24 cellular contexts compared by ENCODE assay signal in genomic region chr4:151564321-151564720, GRCh38.
DNase-seq lines count a peak whose midpoint lies in the region; ATAC-seq, FAIRE-seq and TF ChIP-seq lines count a peak whose summit lies in the region.
"Had no signal": no experiment of that assay in that cellular context is flagged by ENCODE, and none has a peak within 500 bp of the region (broad histone marks: within the 10 kb centered on the region; RNA-seq: fewer than 3 reads in every experiment).

No MANE protein-coding gene starts in this region.

- H3K4me2 ChIP-seq in SK-N-SH = no peak overlapping the region
- H3K4me2 ChIP-seq in hepatocyte = no peak overlapping the region
- H3K4me2 ChIP-seq in neuronal stem cell (ENCODE audit: insufficient read depth, low read length, poor library complexity, severe bottlenecking) = no peak overlapping the region

- intact Hi-C loops in pancreas (cut with DNase I) (no loop called here), lower lobe of right lung (cut with DNase I) (no loop called here)

- peaks cover 0 to 2% of the 10 kb centered on the region in 2 experiments; a peak in 1 of 4 replicates for H3K4me1 ChIP-seq in SK-N-SH (ENCODE audit: control insufficient read depth in 1 of 2, insufficient read depth in 2 of 2, low read depth in 1 of 2, low read length in 1 of 2)
- peaks cover 16% of the 10 kb centered on the region for H3K4me1 ChIP-seq in hepatocyte (ENCODE audit: insufficient read depth)
- peaks cover 17 to 41% (median 31%) of the 10 kb centered on the region in 3 donors for H3K4me1 ChIP-seq in pancreas
- no peaks in the 10 kb centered on the region for H3K4me1 ChIP-seq in neuronal stem cell (ENCODE audit: control insufficient read depth in 2 of 2, insufficient read depth in 1 of 2, low read depth in 1 of 2, low read length in 2 of 2)
- H3K4me1 ChIP-seq in lower lobe of right lung = no peaks in the 10 kb centered on the region
- H3K4me1 ChIP-seq: Caco-2 had no signal

- H4K8ac ChIP-seq in neuronal stem cell (ENCODE audit: low read depth, low read length) = no peak overlapping the region

- TF ChIP-seq CTCF in SK-N-SH (IDR thresholded peaks at IDR 0.05) (no peak), hepatocyte (IDR thresholded peaks at IDR 0.05; ENCODE audit: poor library complexity) (no peak), pancreas (IDR thresholded peaks at IDR 0.05) (no peak), type B pancreatic cell (conservative IDR thresholded peaks at IDR 0.05) (no peak), lower lobe of right lung (IDR thresholded peaks at IDR 0.05) (no peak)

- 96% methylated on average over 2 of the region's 2 CpGs for WGBS in SK-N-SH (ENCODE audit: low lambda C conversion rate)
- WGBS in hepatocyte (ENCODE audit: low lambda C conversion rate, missing lambda C conversion rate) = 69% methylated on average over 2 of the region's 2 CpGs
- WGBS in pancreas, 2 donors = 24 to 43% methylated on average over 2 of the region's 2 CpGs
- WGBS in neuronal stem cell (ENCODE audit: extremely low coverage in 2 of 2, insufficient read length in 2 of 2, insufficient replicate concordance in 1 of 2), 2 donors = no CpG with 5 or more reads among the region's 2 CpGs

- H3K18ac ChIP-seq in neuronal stem cell (ENCODE audit: low read length) = no peak overlapping the region

- H3K79me1 ChIP-seq in neuronal stem cell (ENCODE audit: low read depth, low read length) = no peaks in the 10 kb centered on the region

- FAIRE-seq in pancreas (lab: Jason Lieb, UNC) = peak; percentile 93
- FAIRE-seq: GM12892, GM19239 had no signal

- TF ChIP-seq EP300 in SK-N-SH (IDR thresholded peaks at IDR 0.05; ENCODE audit: borderline replicate concordance in 1 of 2, low read depth in 1 of 2, low read length in 1 of 2) = no peak

- H2AFZ ChIP-seq in SK-N-SH (ENCODE audit: low read depth) (no peak overlapping the region), hepatocyte (no peak overlapping the region), neuronal stem cell (ENCODE audit: low read length) (no peak overlapping the region)

- TF ChIP-seq RAD21 in SK-N-SH (IDR thresholded peaks at IDR 0.05; ENCODE audit: low read length) = no peak

- H3K9me2 ChIP-seq in SK-N-SH = no peaks in the 10 kb centered on the region
- no peaks in the 10 kb centered on the region for H3K9me2 ChIP-seq in hepatocyte (replicated peaks; ENCODE audit: insufficient read depth)

- H3K27me3 ChIP-seq in SK-N-SH (ENCODE audit: insufficient read depth) (no peaks in the 10 kb centered on the region), hepatocyte (no peaks in the 10 kb centered on the region), pancreas (no peaks in the 10 kb centered on the region), neuronal stem cell (ENCODE audit: control insufficient read depth in 3 of 3, insufficient read depth in 3 of 3, low read depth in 1 of 3, low read length in 3 of 3) (peaks cover 0 to 5% (median 0%) of the 10 kb centered on the region in 3 experiments), lower lobe of right lung (ENCODE audit: low read depth) (no peaks in the 10 kb centered on the region)

- no peak overlapping the region for H4K91ac ChIP-seq in neuronal stem cell (ENCODE audit: low read depth, low read length, poor library complexity)

- H3K27ac ChIP-seq in SK-N-SH (ENCODE audit: low read depth in 2 of 2, low read length in 1 of 2) (peak overlapping the region in 1 of 2 experiments; percentile 23; a peak in 1 of 4 replicates), hepatocyte (peak overlapping the region; percentile 21), pancreas (peak overlapping the region in 3 of 4 donors; percentile 22 to 43 (median 42)), neuronal stem cell (replicated peaks; ENCODE audit: low read length) (no peak overlapping the region), lower lobe of right lung (no peak overlapping the region)
- H3K27ac ChIP-seq: 22Rv1, RWPE1 had no signal

- H3K9me3 ChIP-seq in SK-N-SH (no peaks in the 10 kb centered on the region), hepatocyte (ENCODE audit: low read depth) (no peaks in the 10 kb centered on the region), pancreas (no peaks in the 10 kb centered on the region), neuronal stem cell (replicated peaks in 1 of 2; ENCODE audit: control insufficient read depth in 2 of 2, insufficient read depth in 1 of 2, low read depth in 1 of 2, low read length in 2 of 2) (no peaks in the 10 kb centered on the region), lower lobe of right lung (no peaks in the 10 kb centered on the region)
- H3K9me3 ChIP-seq: Caco-2 had no signal

- ATAC-seq in SK-N-SH treated with all-trans-retinoic acid at 6 μM for 48 hours = peak; percentile 54
- ATAC-seq in pancreas = peak; percentile 15 to 79 (median 60)
- no peak for ATAC-seq in lower lobe of right lung
- ATAC-seq: CD8-positive, alpha-beta T cell; HCT116 had no signal

- no peak overlapping the region for H3K14ac ChIP-seq in neuronal stem cell (ENCODE audit: low read length)

- peak overlapping the region; percentile 66 for H3K27ac Mint-ChIP-seq in type B pancreatic cell
- H3K27ac Mint-ChIP-seq: B cell; CD8-positive, alpha-beta T cell had no signal

- no peak overlapping the region for H2BK12ac ChIP-seq in neuronal stem cell (ENCODE audit: low read length)

- H3K9me3 Mint-ChIP-seq in type B pancreatic cell = no peaks in the 10 kb centered on the region
- H3K9me3 Mint-ChIP-seq: CD8-positive, alpha-beta T cell had no signal

- POLR2A ChIA-PET in SK-N-SH (lab: Yijun Ruan, JAX) = no interaction called here

- no peak overlapping the region for H2BK120ac ChIP-seq in neuronal stem cell (ENCODE audit: low read depth, low read length)

- H4K20me1 ChIP-seq in SK-N-SH (ENCODE audit: insufficient read depth) (no peaks in the 10 kb centered on the region), hepatocyte (ENCODE audit: insufficient read depth, poor library complexity, severe bottlenecking) (no peaks in the 10 kb centered on the region)

- no peaks in the 10 kb centered on the region for H3K79me2 ChIP-seq in SK-N-SH (ENCODE audit: insufficient read depth)
- no peaks in the 10 kb centered on the region for H3K79me2 ChIP-seq in hepatocyte

- H3K36me3 ChIP-seq in SK-N-SH (replicated peaks in 1 of 2; ENCODE audit: control insufficient read depth in 1 of 2, insufficient read depth in 2 of 2, low read length in 1 of 2) = no peaks in the 10 kb centered on the region
- no peaks in the 10 kb centered on the region for H3K36me3 ChIP-seq in hepatocyte (replicated peaks; ENCODE audit: insufficient read depth, low read depth)
- H3K36me3 ChIP-seq in pancreas = no peaks in the 10 kb centered on the region
- H3K36me3 ChIP-seq in neuronal stem cell (replicated peaks in 1 of 2; ENCODE audit: control insufficient read depth in 2 of 2, insufficient read depth in 2 of 2, low read length in 2 of 2) = no peaks in the 10 kb centered on the region
- H3K36me3 ChIP-seq in lower lobe of right lung = no peaks in the 10 kb centered on the region

- H3K23ac ChIP-seq in neuronal stem cell (ENCODE audit: low read depth, low read length, poor library complexity) = no peak overlapping the region

- no peak overlapping the region for H2BK5ac ChIP-seq in neuronal stem cell (ENCODE audit: low read length)

- no peaks in the 10 kb centered on the region for H3K27me3 Mint-ChIP-seq in type B pancreatic cell

- no peaks in the 10 kb centered on the region for H3F3A ChIP-seq in SK-N-SH (replicated peaks; ENCODE audit: insufficient read depth)

- CTCF ChIA-PET in SK-N-SH (lab: Yijun Ruan, JAX) = interaction anchor here (0.6 to 1.3 kb wide), 2 partner anchors 39 to 359 kb away, joined by 3 to 4 read pairs; no protein-coding TSS in a partner anchor

- H2AK5ac ChIP-seq in neuronal stem cell (ENCODE audit: low read depth, low read length) = no peak overlapping the region

- no peaks in the 10 kb centered on the region for H3K36me3 Mint-ChIP-seq in type B pancreatic cell
- H3K36me3 Mint-ChIP-seq: CD8-positive, alpha-beta T cell had no signal

- H3K4ac ChIP-seq in neuronal stem cell (ENCODE audit: low read length) = no peak overlapping the region

- DNase-seq in SK-N-SH = no peak
- DNase-seq in hepatocyte (ENCODE audit: low spot score) = peak; percentile 13
- DNase-seq in pancreas = peak in 1 of 6 donors; percentile 30
- DNase-seq in type B pancreatic cell (ENCODE audit: extremely low spot score, unreplicated experiment) = no peak
- no peak for DNase-seq in neuronal stem cell (ENCODE audit: low spot score)
- no peak for DNase-seq in NCI-H345 (lab: John Stamatoyannopoulos, UW)
- DNase-seq in lower lobe of right lung = no peak
- DNase-seq: Caco-2; CD8-positive, alpha-beta T cell; DMS 273 treated with DMSO at 0.1 percent for 48 hours; DMS79; Karpas-422; MV-4-11; NCI-H1105; NCI-H2029; NCI-H526 treated with DMSO at 0.1 percent for 48 hours; SHP77 had no signal

- H3K4me3 ChIP-seq in SK-N-SH (ENCODE audit: low read depth in 2 of 2, low read length in 1 of 2) = no peak overlapping the region
- H3K4me3 ChIP-seq in hepatocyte = no peak overlapping the region
- no peak overlapping the region for H3K4me3 ChIP-seq in pancreas
- no peak overlapping the region for H3K4me3 ChIP-seq in neuronal stem cell (ENCODE audit: low read length in 2 of 2)
- H3K4me3 ChIP-seq in lower lobe of right lung = no peak overlapping the region

- no peak overlapping the region for H2BK15ac ChIP-seq in neuronal stem cell (ENCODE audit: low read length)

- H3K9ac ChIP-seq in SK-N-SH = no peak overlapping the region
- H3K9ac ChIP-seq in neuronal stem cell (ENCODE audit: low read depth, low read length, poor library complexity) = no peak overlapping the region

- H3K4me1 Mint-ChIP-seq in type B pancreatic cell (ENCODE audit: unreplicated experiment) = peaks cover 23% of the 10 kb centered on the region

- no peak overlapping the region for H3K4me3 Mint-ChIP-seq in type B pancreatic cell
- H3K4me3 Mint-ChIP-seq: B cell; CD8-positive, alpha-beta T cell had no signal

TF ChIP-seq in SK-N-SH treated with all-trans-retinoic acid at 6 μM for 48 hours, 23 proteins besides CTCF, POLR2A, EP300 and RAD21 (continues in another document):
- no peak for TF ChIP-seq PPARA (CRISPR knock-in tag; IDR thresholded peaks at IDR 0.05; ENCODE audit: borderline replicate concordance)
- no peak for TF ChIP-seq ZFP30 (CRISPR knock-in tag; IDR thresholded peaks at IDR 0.05)
- no peak for TF ChIP-seq ZNF70 (CRISPR knock-in tag; IDR thresholded peaks at IDR 0.05)

TF ChIP-seq in SK-N-SH, 30 proteins besides CTCF, POLR2A, EP300 and RAD21 (continues in another document):
- TF ChIP-seq RCOR1 (IDR thresholded peaks at IDR 0.05; ENCODE audit: low read length) (no peak), USF1 (IDR thresholded peaks at IDR 0.05; ENCODE audit: borderline replicate concordance, low read depth) (no peak), JUND (IDR thresholded peaks at IDR 0.05) (no peak), FOXM1 (IDR thresholded peaks at IDR 0.05; ENCODE audit: low read depth) (no peak), SIN3A (IDR thresholded peaks at IDR 0.05; ENCODE audit: borderline replicate concordance, low read depth, low read length) (no peak)

Comparison
In these comparisons a context has a peak if more than half of its experiments do, and no peak if none do; other contexts are left out.
1. ATAC-seq: peak in SK-N-SH treated with all-trans-retinoic acid at 6 μM for 48 hours (single experiment) and pancreas (4 of 4); none in lower lobe of right lung (0 of 2).
2. H3K27ac ChIP-seq: peak in hepatocyte (single experiment) and pancreas (3 of 4); none in neuronal stem cell (single experiment) and lower lobe of right lung (single experiment).